ENCODE assay signal across 17 cellular contexts in genomic region chr10:13327516-13327915, GRCh38.
"Had no signal": no experiment of that assay in that cellular context is flagged by ENCODE, and none has a peak within 500 bp of the region (broad histone marks: within the 10 kb centered on the region; RNA-seq: fewer than 3 reads in every experiment).

No MANE protein-coding gene starts in this region.

- H3K4me3 ChIP-seq: breast epithelium, left lung, neural progenitor cell, pancreas, smooth muscle cell, tibial artery, vagina had no signal

- H3K27me3 Mint-ChIP-seq: activated naive CD8-positive, alpha-beta T cell treated with anti-CD3 and anti-CD28 coated beads for 36 hours had no signal

- H3K27me3 ChIP-seq: breast epithelium, left lung, neural progenitor cell, pancreas, tibial artery, vagina had no signal

- H3K36me3 ChIP-seq: breast epithelium had no signal

- ATAC-seq: activated CD4-positive, CD25-positive, alpha-beta regulatory T cell treated with anti-CD3 and anti-CD28 coated beads, Interleukin-2, amount 50 U/mL, for 24 hours; activated T-cell treated with anti-CD3 and anti-CD28 coated beads, Interleukin-2, amount 50 U/mL, for 4 hours; left lung; pancreas; SK-N-SH treated with all-trans-retinoic acid at 6 μM for 48 hours; stimulated activated effector memory CD8-positive, alpha-beta T cell treated with anti-CD3 and anti-CD28 coated beads, Interleukin-12 subunit alpha, Interleukin-12 subunit beta, amount 100 ng/mL, for 72 hours had no signal

- H3K27ac ChIP-seq: breast epithelium, left lung, neural progenitor cell, pancreas, tibial artery, vagina had no signal

- H3K9me3 Mint-ChIP-seq: activated naive CD8-positive, alpha-beta T cell treated with anti-CD3 and anti-CD28 coated beads for 36 hours; activated T-cell treated with anti-CD3 and anti-CD28 coated beads, Interleukin-2, amount 50 U/mL, for 4 hours; neural progenitor cell; stimulated activated effector memory CD8-positive, alpha-beta T cell treated with anti-CD3 and anti-CD28 coated beads, Interleukin-12 subunit alpha, Interleukin-12 subunit beta, amount 100 ng/mL, for 72 hours; T-helper 1 cell treated with Interleukin-12 subunit alpha and Interleukin-12 subunit beta and Interleukin-4 antibody, amounts not matched to agents 30 μg/mL and 1 μg/mL, for 36 hours had no signal

- H3K4me1 ChIP-seq: breast epithelium, left lung, pancreas, tibial artery, vagina had no signal

- H3K4me1 Mint-ChIP-seq: activated naive CD8-positive, alpha-beta T cell treated with anti-CD3 and anti-CD28 coated beads for 36 hours; stimulated activated effector memory CD8-positive, alpha-beta T cell treated with anti-CD3 and anti-CD28 coated beads, Interleukin-12 subunit alpha, Interleukin-12 subunit beta, amount 100 ng/mL, for 72 hours had no signal

- H3K9ac ChIP-seq: neural progenitor cell had no signal

- H3K27ac Mint-ChIP-seq: activated naive CD8-positive, alpha-beta T cell treated with anti-CD3 and anti-CD28 coated beads for 36 hours; neural progenitor cell; stimulated activated effector memory CD8-positive, alpha-beta T cell treated with anti-CD3 and anti-CD28 coated beads, Interleukin-12 subunit alpha, Interleukin-12 subunit beta, amount 100 ng/mL, for 72 hours; T-helper 1 cell treated with Interleukin-12 subunit alpha and Interleukin-12 subunit beta and Interleukin-4 antibody, amounts not matched to agents 30 μg/mL and 1 μg/mL, for 36 hours had no signal

- H3K9me3 ChIP-seq: breast epithelium, left lung, pancreas, tibial artery, vagina had no signal

- DNase-seq: activated CD4-positive, alpha-beta T cell treated with anti-CD3 and anti-CD28 coated beads, Interleukin-2, amount 50 U/mL, for 4 hours; activated effector memory CD4-positive, alpha-beta T cell treated with anti-CD3 and anti-CD28 coated beads, Interleukin-2, amount 50 U/mL, for 16 hours; activated naive CD8-positive, alpha-beta T cell treated with anti-CD3 and anti-CD28 coated beads for 36 hours; activated T-cell treated with anti-CD3 and anti-CD28 coated beads, Interleukin-2, amount 50 U/mL, for 4 hours; anterior cingulate cortex; left lung; mesendoderm; pancreas; tibial artery had no signal

- H3K4me3 Mint-ChIP-seq: activated naive CD8-positive, alpha-beta T cell treated with anti-CD3 and anti-CD28 coated beads for 36 hours; activated T-cell treated with anti-CD3 and anti-CD28 coated beads, Interleukin-2, amount 50 U/mL, for 4 hours; neural progenitor cell; stimulated activated effector memory CD8-positive, alpha-beta T cell treated with anti-CD3 and anti-CD28 coated beads, Interleukin-12 subunit alpha, Interleukin-12 subunit beta, amount 100 ng/mL, for 72 hours; T-helper 1 cell treated with Interleukin-12 subunit alpha and Interleukin-12 subunit beta and Interleukin-4 antibody, amounts not matched to agents 30 μg/mL and 1 μg/mL, for 36 hours had no signal
